Comparison of ENCODE assay signal across 7 cellular contexts in the genomic region with DNA sequence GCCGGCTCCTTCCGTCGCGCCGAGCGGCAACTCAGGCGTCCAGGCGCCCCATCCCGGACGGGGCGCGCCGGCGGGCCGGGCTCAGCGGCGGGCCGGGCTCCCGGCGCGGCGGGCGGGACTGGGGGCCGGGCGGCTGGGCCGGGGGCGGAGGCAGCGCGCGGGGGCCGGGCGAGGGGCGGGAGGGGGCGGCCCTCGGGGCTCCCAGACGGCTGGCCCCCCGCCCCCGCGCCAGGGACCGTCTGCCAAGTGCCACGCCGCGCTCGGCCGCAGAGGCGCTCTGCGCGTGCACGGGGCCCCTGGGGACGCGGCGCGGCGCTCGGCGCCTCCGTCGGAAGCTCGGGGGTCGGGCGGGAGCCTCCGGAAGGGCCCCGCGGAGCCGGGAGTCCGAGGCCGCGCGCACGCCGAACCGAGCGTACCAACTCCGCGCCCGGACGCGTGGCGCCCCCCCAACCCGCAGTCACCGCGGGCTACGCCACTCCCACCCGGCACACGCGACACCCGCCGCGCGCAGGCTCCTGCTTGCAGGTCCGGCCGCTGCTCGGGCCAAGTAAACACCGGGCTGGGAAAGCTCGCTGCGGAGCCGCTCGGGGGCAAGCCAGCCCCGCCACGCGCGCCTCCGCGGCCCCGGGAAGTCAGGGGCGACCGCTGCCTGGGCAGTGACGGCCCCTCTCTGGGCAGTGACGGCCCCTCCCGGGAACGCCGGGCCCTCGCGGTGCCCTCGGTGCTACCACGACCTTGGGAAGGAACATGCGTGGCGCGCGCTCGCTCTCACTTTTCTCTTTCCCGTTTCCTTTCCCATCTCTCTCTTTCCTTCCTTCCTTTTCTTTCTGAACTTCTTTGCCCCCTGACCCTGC. TPM values are rescaled to one million over a fixed set of nuclear protein-coding genes. Genes with fewer than 3 reads are reported as not detected.
DNase-seq lines count a peak whose midpoint lies in the region; ATAC-seq lines count a peak whose summit lies in the region.

A gene with protein sequence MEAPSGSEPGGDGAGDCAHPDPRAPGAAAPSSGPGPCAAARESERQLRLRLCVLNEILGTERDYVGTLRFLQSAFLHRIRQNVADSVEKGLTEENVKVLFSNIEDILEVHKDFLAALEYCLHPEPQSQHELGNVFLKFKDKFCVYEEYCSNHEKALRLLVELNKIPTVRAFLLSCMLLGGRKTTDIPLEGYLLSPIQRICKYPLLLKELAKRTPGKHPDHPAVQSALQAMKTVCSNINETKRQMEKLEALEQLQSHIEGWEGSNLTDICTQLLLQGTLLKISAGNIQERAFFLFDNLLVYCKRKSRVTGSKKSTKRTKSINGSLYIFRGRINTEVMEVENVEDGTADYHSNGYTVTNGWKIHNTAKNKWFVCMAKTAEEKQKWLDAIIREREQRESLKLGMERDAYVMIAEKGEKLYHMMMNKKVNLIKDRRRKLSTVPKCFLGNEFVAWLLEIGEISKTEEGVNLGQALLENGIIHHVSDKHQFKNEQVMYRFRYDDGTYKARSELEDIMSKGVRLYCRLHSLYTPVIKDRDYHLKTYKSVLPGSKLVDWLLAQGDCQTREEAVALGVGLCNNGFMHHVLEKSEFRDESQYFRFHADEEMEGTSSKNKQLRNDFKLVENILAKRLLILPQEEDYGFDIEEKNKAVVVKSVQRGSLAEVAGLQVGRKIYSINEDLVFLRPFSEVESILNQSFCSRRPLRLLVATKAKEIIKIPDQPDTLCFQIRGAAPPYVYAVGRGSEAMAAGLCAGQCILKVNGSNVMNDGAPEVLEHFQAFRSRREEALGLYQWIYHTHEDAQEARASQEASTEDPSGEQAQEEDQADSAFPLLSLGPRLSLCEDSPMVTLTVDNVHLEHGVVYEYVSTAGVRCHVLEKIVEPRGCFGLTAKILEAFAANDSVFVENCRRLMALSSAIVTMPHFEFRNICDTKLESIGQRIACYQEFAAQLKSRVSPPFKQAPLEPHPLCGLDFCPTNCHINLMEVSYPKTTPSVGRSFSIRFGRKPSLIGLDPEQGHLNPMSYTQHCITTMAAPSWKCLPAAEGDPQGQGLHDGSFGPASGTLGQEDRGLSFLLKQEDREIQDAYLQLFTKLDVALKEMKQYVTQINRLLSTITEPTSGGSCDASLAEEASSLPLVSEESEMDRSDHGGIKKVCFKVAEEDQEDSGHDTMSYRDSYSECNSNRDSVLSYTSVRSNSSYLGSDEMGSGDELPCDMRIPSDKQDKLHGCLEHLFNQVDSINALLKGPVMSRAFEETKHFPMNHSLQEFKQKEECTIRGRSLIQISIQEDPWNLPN (N-terminal part only) (minus strand): TSS at position 120 of the 854 bp plus-strand sequence. CDS start 139 bp downstream, outside the sequence.

- H3K9me3 Mint-ChIP-seq in activated CD4-positive, alpha-beta memory T cell treated with anti-CD3 and anti-CD28 coated beads for 36 hours: no peaks in the 10 kb centered on the region

- H3K4me1 Mint-ChIP-seq in activated CD4-positive, alpha-beta memory T cell treated with anti-CD3 and anti-CD28 coated beads for 36 hours (ENCODE audit: low read depth): peaks cover 31% of the 10 kb centered on the region

- ATAC-seq in GM18502 (IDR thresholded peaks at IDR 0.05; ENCODE audit: poor library complexity, unreplicated experiment) (peak; percentile 48), HG02798 (IDR thresholded peaks at IDR 0.05; ENCODE audit: poor library complexity, unreplicated experiment) (peak; percentile 63)

- H3K27ac Mint-ChIP-seq in activated CD4-positive, alpha-beta memory T cell treated with anti-CD3 and anti-CD28 coated beads for 36 hours: peak within 1 kb of the TSS; percentile 98

- intact Hi-C loops in activated CD4-positive, alpha-beta memory T cell treated with anti-CD3 and anti-CD28 coated beads for 36 hours (cut with micrococcal nuclease): loop anchor here (5.0 kb wide), 2 partner anchors 94 to 219 kb away; a partner anchor contains a TSS

- DNase-seq in NCI-H2227 treated with DMSO at 0.1 percent for 48 hours (lab: John Stamatoyannopoulos, UW): peak; percentile 68
- peak; percentile 82 for DNase-seq in activated CD4-positive, alpha-beta memory T cell treated with anti-CD3 and anti-CD28 coated beads for 36 hours
- DNase-seq in ecto neural progenitor cell (ENCODE audit: low spot score): peak; percentile 87
- peak; percentile 91 to 95 for DNase-seq in lung microvascular endothelial cell (ENCODE audit: low read depth in 2 of 2)
- peak; percentile 41 to 73 (median 48) for DNase-seq in stimulated activated CD4-positive, alpha-beta T cell treated with anti-CD3 and anti-CD28 coated beads, TNF-alpha, amount 100 ng/mL, for 24 hours (ENCODE audit: low read depth in 3 of 3)

- CTCF ChIA-PET in activated CD4-positive, alpha-beta memory T cell treated with anti-CD3 and anti-CD28 coated beads for 36 hours (lab: Charles Lee): interaction anchor here (1.0 to 3.7 kb wide), 6 partner anchors 17 to 171 kb away, joined by 3 to 21 read pairs (median 4); no protein-coding TSS in a partner anchor

- H3K36me3 Mint-ChIP-seq in activated CD4-positive, alpha-beta memory T cell treated with anti-CD3 and anti-CD28 coated beads for 36 hours: peaks cover 13% of the 10 kb centered on the region

- POLR2A ChIA-PET in activated CD4-positive, alpha-beta memory T cell treated with anti-CD3 and anti-CD28 coated beads for 36 hours (lab: Charles Lee): interaction anchor here (0.9 to 4.8 kb wide), 9 partner anchors 10 to 111 kb away, joined by 3 to 30 read pairs (median 5); no protein-coding TSS in a partner anchor

- H3K4me3 Mint-ChIP-seq in activated CD4-positive, alpha-beta memory T cell treated with anti-CD3 and anti-CD28 coated beads for 36 hours: peak within 1 kb of the TSS; percentile 87

- H3K27me3 Mint-ChIP-seq in activated CD4-positive, alpha-beta memory T cell treated with anti-CD3 and anti-CD28 coated beads for 36 hours: no peaks in the 10 kb centered on the region

RNA-seq across cellular contexts. Expression of the gene that starts here (rescaled TPM):
- 10 to 100 TPM; 91.5 to 92.8 TPM for total RNA-seq in activated CD4-positive, alpha-beta memory T cell treated with anti-CD3 and anti-CD28 coated beads for 36 hours
- total RNA-seq in lung microvascular endothelial cell: 33.1 and 42.9 TPM in 2 replicates

Comparison
In these comparisons a context has a peak if more than half of its experiments do, and no peak if none do; other contexts are left out.
1. Peak in every context shown above with its lines: DNase-seq and ATAC-seq.